In the genomic region with DNA sequence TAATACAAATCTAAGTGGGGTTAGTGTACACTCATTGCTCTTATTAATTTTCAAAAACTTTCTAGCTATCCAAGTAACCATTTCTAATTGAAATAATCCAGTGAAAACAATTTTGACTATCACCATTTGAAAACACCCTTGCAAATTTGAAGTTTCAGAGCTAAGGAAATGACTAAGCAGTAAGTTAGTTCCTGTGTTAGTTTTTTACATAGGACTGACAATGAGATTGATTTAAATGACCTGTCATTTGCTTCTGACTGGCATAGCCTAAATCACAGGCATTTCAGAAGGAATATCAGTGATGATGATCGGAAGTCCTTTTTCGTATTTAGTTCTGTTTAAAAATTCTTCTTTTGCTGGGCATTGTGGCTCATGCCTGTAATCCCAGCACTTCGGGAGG, we compare ENCODE assay signal across 1 cellular context.
TF ChIP-seq lines count a peak whose summit lies in the region.

No MANE protein-coding gene starts in this region.

TF ChIP-seq in K562, 482 proteins besides CTCF, POLR2A, EP300 and RAD21 (continued from another document):
- TF ChIP-seq, protein P1, sequence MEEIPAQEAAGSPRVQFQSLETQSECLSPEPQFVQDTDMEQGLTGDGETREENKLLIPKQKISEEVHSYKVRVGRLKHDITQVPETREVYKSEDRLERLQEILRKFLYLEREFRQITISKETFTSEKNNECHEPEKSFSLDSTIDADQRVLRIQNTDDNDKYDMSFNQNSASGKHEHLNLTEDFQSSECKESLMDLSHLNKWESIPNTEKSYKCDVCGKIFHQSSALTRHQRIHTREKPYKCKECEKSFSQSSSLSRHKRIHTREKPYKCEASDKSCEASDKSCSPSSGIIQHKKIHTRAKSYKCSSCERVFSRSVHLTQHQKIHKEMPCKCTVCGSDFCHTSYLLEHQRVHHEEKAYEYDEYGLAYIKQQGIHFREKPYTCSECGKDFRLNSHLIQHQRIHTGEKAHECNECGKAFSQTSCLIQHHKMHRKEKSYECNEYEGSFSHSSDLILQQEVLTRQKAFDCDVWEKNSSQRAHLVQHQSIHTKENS (CRISPR knock-in tag; IDR thresholded peaks at IDR 0.05): no peak
- TF ChIP-seq MAFK (IDR thresholded peaks at IDR 0.05; ENCODE audit: low read length) (peak; percentile 58; the same call in 1 of the 2 replicates), ELF4 (CRISPR knock-in tag; IDR thresholded peaks at IDR 0.05) (no peak), FOXA3 (CRISPR knock-in tag; conservative IDR thresholded peaks at IDR 0.05 in 1 of 2, IDR thresholded peaks at IDR 0.05 in 1 of 2) (no peak), NR1H2 (CRISPR knock-in tag; IDR thresholded peaks at IDR 0.05) (no peak), NELFE (IDR thresholded peaks at IDR 0.05; ENCODE audit: insufficient read depth, insufficient read length) (no peak), C11orf30 (IDR thresholded peaks at IDR 0.05; ENCODE audit: low read depth) (peak; percentile 81), DDX20 (tag; IDR thresholded peaks at IDR 0.05; ENCODE audit: low read depth) (no peak), ZFPM2 (CRISPR knock-in tag; IDR thresholded peaks at IDR 0.05) (no peak), GABPB2 (CRISPR knock-in tag; conservative IDR thresholded peaks at IDR 0.05) (no peak), NFYB (IDR thresholded peaks at IDR 0.05; ENCODE audit: extremely low read depth, insufficient read length) (no peak), LCOR (CRISPR knock-in tag; IDR thresholded peaks at IDR 0.05) (no peak), ZBTB1 (CRISPR knock-in tag; IDR thresholded peaks at IDR 0.05; ENCODE audit: borderline replicate concordance, low read depth) (no peak), EZH2 (IDR thresholded peaks at IDR 0.05; ENCODE audit: borderline replicate concordance, low read depth, low read length) (no peak), ETV1 (tag; conservative IDR thresholded peaks at IDR 0.05; ENCODE audit: low read depth) (peak; percentile 60; the same call in 1 of the 2 replicates), MEF2D (tag; conservative IDR thresholded peaks at IDR 0.05; ENCODE audit: low read depth) (no peak), SETDB1 (IDR thresholded peaks at IDR 0.05; ENCODE audit: low read length) (no peak), PRMT5 (CRISPR knock-in tag; IDR thresholded peaks at IDR 0.05) (no peak), CCAR2 (IDR thresholded peaks at IDR 0.05; ENCODE audit: low read depth, low read length) (no peak), ESRRB (CRISPR knock-in tag; IDR thresholded peaks at IDR 0.05; ENCODE audit: borderline replicate concordance) (no peak), MEIS2 (IDR thresholded peaks at IDR 0.05; ENCODE audit: partially characterized antibody) (peak; percentile 96), DPF2 (IDR thresholded peaks at IDR 0.05) (peak; percentile 50; the same call in 1 of the 2 replicates), SREBF1 (IDR thresholded peaks at IDR 0.05; ENCODE audit: borderline replicate concordance, low read depth, low read length) (no peak), ZNF134 (CRISPR knock-in tag; conservative IDR thresholded peaks at IDR 0.05) (no peak), TAL1 (IDR thresholded peaks at IDR 0.05) (no peak)
- TF ChIP-seq, protein P2, sequence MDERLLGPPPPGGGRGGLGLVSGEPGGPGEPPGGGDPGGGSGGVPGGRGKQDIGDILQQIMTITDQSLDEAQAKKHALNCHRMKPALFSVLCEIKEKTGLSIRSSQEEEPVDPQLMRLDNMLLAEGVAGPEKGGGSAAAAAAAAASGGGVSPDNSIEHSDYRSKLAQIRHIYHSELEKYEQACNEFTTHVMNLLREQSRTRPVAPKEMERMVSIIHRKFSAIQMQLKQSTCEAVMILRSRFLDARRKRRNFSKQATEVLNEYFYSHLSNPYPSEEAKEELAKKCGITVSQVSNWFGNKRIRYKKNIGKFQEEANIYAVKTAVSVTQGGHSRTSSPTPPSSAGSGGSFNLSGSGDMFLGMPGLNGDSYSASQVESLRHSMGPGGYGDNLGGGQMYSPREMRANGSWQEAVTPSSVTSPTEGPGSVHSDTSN (CRISPR knock-in tag; IDR thresholded peaks at IDR 0.05; ENCODE audit: low read depth): no peak
- TF ChIP-seq, protein P2 (tag; conservative IDR thresholded peaks at IDR 0.05; ENCODE audit: low read depth): peak; percentile 93
- TF ChIP-seq, protein P3, sequence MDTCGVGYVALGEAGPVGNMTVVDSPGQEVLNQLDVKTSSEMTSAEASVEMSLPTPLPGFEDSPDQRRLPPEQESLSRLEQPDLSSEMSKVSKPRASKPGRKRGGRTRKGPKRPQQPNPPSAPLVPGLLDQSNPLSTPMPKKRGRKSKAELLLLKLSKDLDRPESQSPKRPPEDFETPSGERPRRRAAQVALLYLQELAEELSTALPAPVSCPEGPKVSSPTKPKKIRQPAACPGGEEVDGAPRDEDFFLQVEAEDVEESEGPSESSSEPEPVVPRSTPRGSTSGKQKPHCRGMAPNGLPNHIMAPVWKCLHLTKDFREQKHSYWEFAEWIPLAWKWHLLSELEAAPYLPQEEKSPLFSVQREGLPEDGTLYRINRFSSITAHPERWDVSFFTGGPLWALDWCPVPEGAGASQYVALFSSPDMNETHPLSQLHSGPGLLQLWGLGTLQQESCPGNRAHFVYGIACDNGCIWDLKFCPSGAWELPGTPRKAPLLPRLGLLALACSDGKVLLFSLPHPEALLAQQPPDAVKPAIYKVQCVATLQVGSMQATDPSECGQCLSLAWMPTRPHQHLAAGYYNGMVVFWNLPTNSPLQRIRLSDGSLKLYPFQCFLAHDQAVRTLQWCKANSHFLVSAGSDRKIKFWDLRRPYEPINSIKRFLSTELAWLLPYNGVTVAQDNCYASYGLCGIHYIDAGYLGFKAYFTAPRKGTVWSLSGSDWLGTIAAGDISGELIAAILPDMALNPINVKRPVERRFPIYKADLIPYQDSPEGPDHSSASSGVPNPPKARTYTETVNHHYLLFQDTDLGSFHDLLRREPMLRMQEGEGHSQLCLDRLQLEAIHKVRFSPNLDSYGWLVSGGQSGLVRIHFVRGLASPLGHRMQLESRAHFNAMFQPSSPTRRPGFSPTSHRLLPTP (IDR thresholded peaks at IDR 0.05; ENCODE audit: borderline replicate concordance, extremely low read depth, insufficient read length): no peak
- TF ChIP-seq, protein P4, sequence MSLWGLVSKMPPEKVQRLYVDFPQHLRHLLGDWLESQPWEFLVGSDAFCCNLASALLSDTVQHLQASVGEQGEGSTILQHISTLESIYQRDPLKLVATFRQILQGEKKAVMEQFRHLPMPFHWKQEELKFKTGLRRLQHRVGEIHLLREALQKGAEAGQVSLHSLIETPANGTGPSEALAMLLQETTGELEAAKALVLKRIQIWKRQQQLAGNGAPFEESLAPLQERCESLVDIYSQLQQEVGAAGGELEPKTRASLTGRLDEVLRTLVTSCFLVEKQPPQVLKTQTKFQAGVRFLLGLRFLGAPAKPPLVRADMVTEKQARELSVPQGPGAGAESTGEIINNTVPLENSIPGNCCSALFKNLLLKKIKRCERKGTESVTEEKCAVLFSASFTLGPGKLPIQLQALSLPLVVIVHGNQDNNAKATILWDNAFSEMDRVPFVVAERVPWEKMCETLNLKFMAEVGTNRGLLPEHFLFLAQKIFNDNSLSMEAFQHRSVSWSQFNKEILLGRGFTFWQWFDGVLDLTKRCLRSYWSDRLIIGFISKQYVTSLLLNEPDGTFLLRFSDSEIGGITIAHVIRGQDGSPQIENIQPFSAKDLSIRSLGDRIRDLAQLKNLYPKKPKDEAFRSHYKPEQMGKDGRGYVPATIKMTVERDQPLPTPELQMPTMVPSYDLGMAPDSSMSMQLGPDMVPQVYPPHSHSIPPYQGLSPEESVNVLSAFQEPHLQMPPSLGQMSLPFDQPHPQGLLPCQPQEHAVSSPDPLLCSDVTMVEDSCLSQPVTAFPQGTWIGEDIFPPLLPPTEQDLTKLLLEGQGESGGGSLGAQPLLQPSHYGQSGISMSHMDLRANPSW (CRISPR knock-in tag; IDR thresholded peaks at IDR 0.05): no peak
- TF ChIP-seq, protein P5, sequence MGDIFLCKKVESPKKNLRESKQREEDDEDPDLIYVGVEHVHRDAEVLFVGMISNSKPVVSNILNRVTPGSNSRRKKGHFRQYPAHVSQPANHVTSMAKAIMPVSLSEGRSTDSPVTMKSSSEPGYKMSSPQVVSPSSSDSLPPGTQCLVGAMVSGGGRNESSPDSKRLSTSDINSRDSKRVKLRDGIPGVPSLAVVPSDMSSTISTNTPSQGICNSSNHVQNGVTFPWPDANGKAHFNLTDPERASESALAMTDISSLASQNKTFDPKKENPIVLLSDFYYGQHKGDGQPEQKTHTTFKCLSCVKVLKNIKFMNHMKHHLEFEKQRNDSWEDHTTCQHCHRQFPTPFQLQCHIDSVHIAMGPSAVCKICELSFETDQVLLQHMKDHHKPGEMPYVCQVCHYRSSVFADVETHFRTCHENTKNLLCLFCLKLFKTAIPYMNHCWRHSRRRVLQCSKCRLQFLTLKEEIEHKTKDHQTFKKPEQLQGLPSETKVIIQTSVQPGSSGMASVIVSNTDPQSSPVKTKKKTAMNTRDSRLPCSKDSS (IDR thresholded peaks at IDR 0.05; ENCODE audit: low read depth, partially characterized antibody): no peak
- TF ChIP-seq, protein P6, sequence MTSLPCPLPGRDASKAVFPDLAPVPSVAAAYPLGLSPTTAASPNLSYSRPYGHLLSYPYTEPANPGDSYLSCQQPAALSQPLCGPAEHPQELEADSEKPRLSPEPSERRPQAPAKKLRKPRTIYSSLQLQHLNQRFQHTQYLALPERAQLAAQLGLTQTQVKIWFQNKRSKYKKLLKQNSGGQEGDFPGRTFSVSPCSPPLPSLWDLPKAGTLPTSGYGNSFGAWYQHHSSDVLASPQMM (CRISPR knock-in tag; IDR thresholded peaks at IDR 0.05): no peak
- TF ChIP-seq, protein P7, sequence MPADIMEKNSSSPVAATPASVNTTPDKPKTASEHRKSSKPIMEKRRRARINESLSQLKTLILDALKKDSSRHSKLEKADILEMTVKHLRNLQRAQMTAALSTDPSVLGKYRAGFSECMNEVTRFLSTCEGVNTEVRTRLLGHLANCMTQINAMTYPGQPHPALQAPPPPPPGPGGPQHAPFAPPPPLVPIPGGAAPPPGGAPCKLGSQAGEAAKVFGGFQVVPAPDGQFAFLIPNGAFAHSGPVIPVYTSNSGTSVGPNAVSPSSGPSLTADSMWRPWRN (IDR thresholded peaks at IDR 0.05; ENCODE audit: low read depth): no peak
- TF ChIP-seq, protein P8, sequence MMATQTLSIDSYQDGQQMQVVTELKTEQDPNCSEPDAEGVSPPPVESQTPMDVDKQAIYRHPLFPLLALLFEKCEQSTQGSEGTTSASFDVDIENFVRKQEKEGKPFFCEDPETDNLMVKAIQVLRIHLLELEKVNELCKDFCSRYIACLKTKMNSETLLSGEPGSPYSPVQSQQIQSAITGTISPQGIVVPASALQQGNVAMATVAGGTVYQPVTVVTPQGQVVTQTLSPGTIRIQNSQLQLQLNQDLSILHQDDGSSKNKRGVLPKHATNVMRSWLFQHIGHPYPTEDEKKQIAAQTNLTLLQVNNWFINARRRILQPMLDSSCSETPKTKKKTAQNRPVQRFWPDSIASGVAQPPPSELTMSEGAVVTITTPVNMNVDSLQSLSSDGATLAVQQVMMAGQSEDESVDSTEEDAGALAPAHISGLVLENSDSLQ (IDR thresholded peaks at IDR 0.05): peak; percentile 92
- TF ChIP-seq, protein P9, sequence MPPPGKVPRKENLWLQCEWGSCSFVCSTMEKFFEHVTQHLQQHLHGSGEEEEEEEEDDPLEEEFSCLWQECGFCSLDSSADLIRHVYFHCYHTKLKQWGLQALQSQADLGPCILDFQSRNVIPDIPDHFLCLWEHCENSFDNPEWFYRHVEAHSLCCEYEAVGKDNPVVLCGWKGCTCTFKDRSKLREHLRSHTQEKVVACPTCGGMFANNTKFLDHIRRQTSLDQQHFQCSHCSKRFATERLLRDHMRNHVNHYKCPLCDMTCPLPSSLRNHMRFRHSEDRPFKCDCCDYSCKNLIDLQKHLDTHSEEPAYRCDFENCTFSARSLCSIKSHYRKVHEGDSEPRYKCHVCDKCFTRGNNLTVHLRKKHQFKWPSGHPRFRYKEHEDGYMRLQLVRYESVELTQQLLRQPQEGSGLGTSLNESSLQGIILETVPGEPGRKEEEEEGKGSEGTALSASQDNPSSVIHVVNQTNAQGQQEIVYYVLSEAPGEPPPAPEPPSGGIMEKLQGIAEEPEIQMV (tag; conservative IDR thresholded peaks at IDR 0.05; ENCODE audit: low read depth): no peak
- TF ChIP-seq, protein P10, sequence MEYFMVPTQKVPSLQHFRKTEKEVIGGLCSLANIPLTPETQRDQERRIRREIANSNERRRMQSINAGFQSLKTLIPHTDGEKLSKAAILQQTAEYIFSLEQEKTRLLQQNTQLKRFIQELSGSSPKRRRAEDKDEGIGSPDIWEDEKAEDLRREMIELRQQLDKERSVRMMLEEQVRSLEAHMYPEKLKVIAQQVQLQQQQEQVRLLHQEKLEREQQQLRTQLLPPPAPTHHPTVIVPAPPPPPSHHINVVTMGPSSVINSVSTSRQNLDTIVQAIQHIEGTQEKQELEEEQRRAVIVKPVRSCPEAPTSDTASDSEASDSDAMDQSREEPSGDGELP (CRISPR knock-in tag; IDR thresholded peaks at IDR 0.05; ENCODE audit: borderline replicate concordance): no peak
- TF ChIP-seq, protein P11, sequence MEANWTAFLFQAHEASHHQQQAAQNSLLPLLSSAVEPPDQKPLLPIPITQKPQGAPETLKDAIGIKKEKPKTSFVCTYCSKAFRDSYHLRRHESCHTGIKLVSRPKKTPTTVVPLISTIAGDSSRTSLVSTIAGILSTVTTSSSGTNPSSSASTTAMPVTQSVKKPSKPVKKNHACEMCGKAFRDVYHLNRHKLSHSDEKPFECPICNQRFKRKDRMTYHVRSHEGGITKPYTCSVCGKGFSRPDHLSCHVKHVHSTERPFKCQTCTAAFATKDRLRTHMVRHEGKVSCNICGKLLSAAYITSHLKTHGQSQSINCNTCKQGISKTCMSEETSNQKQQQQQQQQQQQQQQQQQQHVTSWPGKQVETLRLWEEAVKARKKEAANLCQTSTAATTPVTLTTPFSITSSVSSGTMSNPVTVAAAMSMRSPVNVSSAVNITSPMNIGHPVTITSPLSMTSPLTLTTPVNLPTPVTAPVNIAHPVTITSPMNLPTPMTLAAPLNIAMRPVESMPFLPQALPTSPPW (CRISPR knock-in tag; IDR thresholded peaks at IDR 0.05): no peak
- TF ChIP-seq, protein P12, sequence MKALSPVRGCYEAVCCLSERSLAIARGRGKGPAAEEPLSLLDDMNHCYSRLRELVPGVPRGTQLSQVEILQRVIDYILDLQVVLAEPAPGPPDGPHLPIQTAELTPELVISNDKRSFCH (CRISPR knock-in tag; IDR thresholded peaks at IDR 0.05): no peak
- TF ChIP-seq, protein P12 (tag; IDR thresholded peaks at IDR 0.05): no peak
